In the genomic region with DNA sequence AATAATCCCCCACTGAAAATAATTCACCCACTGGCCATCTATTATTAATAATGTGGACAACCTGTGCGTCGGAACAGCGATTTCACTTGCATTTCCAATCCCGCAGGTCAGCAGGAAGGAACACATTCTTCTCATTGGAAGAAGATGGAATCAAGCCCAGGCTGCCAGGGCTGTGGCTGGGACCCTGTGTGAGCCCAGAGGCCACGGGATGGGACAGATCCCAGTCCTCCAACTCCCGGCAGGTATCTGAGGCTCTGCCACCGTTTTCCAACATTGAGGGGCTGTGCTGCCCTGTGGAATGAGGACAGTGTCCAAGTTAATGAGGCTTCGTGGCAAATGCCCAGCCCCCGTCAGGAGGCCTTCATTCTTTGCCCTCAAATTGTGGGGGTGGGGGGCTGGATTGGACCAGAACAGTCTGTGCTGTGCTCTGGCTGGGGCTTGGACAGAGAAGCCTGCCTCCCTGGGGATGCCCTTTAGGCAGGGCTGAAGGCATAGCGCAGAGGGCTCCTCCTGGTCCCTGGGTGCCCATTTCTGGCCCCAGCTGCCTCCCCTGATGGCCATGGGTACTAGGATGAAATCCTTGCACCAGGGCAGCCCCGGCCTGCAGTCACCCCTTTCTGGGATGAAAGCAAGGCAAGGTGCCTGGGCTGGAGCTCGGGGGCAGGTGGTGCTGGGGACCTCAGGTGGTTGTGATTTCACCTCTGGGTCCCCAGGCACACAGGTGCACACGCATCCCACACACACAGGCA, we compare ENCODE assay signal across 19 cellular contexts.
DNase-seq lines count a peak whose midpoint lies in the region; ATAC-seq and TF ChIP-seq lines count a peak whose summit lies in the region.
"Had no signal": no experiment of that assay in that cellular context is flagged by ENCODE, and none has a peak within 500 bp of the region (broad histone marks: within the 10 kb centered on the region; RNA-seq: fewer than 3 reads in every experiment).

No MANE protein-coding gene starts in this region.

- H2AFZ ChIP-seq in Loucy (ENCODE audit: low read length) (no peak overlapping the region), neuronal stem cell (ENCODE audit: low read length) (no peak overlapping the region)
- H2AFZ ChIP-seq: GM23338 had no signal

- peak overlapping the region in 2 of 10 experiments; percentile 17 to 20; a peak in 3 of 20 replicates for H3K4me3 ChIP-seq in BLaER1 treated with 17β-estradiol and CSF1 and Interleukin-3, amounts not matched to agents 10 nM and 100 nM
- H3K4me3 ChIP-seq in Loucy (ENCODE audit: low read length, poor library complexity, severe bottlenecking) (peak overlapping the region; percentile 40), neuronal stem cell (ENCODE audit: low read length in 2 of 2) (no peak overlapping the region), aorta (ENCODE audit: low read length in 2 of 2) (no peak overlapping the region)
- H3K4me3 ChIP-seq: GM23338, K562 had no signal

- H2BK12ac ChIP-seq in neuronal stem cell (ENCODE audit: low read length), result no peak overlapping the region

- peak overlapping the region in 10 of 11 experiments; percentile 19 to 97 (median 84); a peak in 19 of 22 replicates for H3K4me2 ChIP-seq in BLaER1 treated with 17β-estradiol and CSF1 and Interleukin-3, amounts not matched to agents 10 nM and 100 nM
- H3K4me2 ChIP-seq in Loucy (ENCODE audit: low read depth, low read length, poor library complexity, severe bottlenecking), result peak overlapping the region; percentile 57
- H3K4me2 ChIP-seq in neuronal stem cell (ENCODE audit: insufficient read depth, low read length, poor library complexity, severe bottlenecking), result no peak overlapping the region
- H3K4me2 ChIP-seq: GM23338 had no signal

- ATAC-seq in GM21786 (IDR thresholded peaks at IDR 0.05; ENCODE audit: unreplicated experiment), result no peak
- no peak for ATAC-seq in aorta (ENCODE audit: low FRiP score)
- ATAC-seq in HG03460 (IDR thresholded peaks at IDR 0.05; ENCODE audit: unreplicated experiment), result no peak
- no peak for ATAC-seq in HG02759 (IDR thresholded peaks at IDR 0.05; ENCODE audit: unreplicated experiment)
- ATAC-seq: GM23338, HCT116, K562 had no signal

- H3K27me3 Mint-ChIP-seq in chondrocyte (ENCODE audit: low read depth), result peaks cover 22% of the 10 kb centered on the region

- H2BK120ac ChIP-seq in neuronal stem cell (ENCODE audit: low read depth, low read length), result no peak overlapping the region

- H3K9me3 ChIP-seq in BLaER1 treated with 17β-estradiol and CSF1 and Interleukin-3, amounts not matched to agents 10 nM and 100 nM (replicated peaks in 1 of 11), result no peaks in the 10 kb centered on the region
- no peaks in the 10 kb centered on the region for H3K9me3 ChIP-seq in Loucy (ENCODE audit: insufficient read depth, low read depth, low read length)
- H3K9me3 ChIP-seq in neuronal stem cell (replicated peaks in 1 of 2; ENCODE audit: control insufficient read depth in 2 of 2, insufficient read depth in 1 of 2, low read depth in 1 of 2, low read length in 2 of 2), result peaks cover 0 to 2% of the 10 kb centered on the region in 2 donors
- no peaks in the 10 kb centered on the region for H3K9me3 ChIP-seq in aorta (ENCODE audit: control insufficient read depth, low read length)

- peak overlapping the region; percentile 19 for H2BK15ac ChIP-seq in neuronal stem cell (ENCODE audit: low read length)

- H4K91ac ChIP-seq in neuronal stem cell (ENCODE audit: low read depth, low read length, poor library complexity), result no peak overlapping the region

- H3K4ac ChIP-seq in neuronal stem cell (ENCODE audit: low read length), result no peak overlapping the region

- H3K27ac Mint-ChIP-seq in chondrocyte (ENCODE audit: unreplicated experiment), result no peak overlapping the region
- H3K27ac Mint-ChIP-seq: B cell; CD4-positive, alpha-beta memory T cell; GM23338; HFFc6 had no signal

- no peak overlapping the region for H4K8ac ChIP-seq in neuronal stem cell (ENCODE audit: low read depth, low read length)

- no peak overlapping the region for H2BK5ac ChIP-seq in neuronal stem cell (ENCODE audit: low read length)

- no peaks in the 10 kb centered on the region for H3K9me3 Mint-ChIP-seq in chondrocyte (ENCODE audit: low read depth)
- H3K9me3 Mint-ChIP-seq: CD4-positive, alpha-beta memory T cell had no signal

- no peak overlapping the region for H3K18ac ChIP-seq in neuronal stem cell (ENCODE audit: low read length)

- no peak for TF ChIP-seq CTCF in Loucy (conservative IDR thresholded peaks at IDR 0.05; ENCODE audit: low read length)
- no peak for TF ChIP-seq CTCF in chondrocyte (IDR thresholded peaks at IDR 0.05)

- H3K79me1 ChIP-seq in neuronal stem cell (ENCODE audit: low read depth, low read length), result peaks cover 3% of the 10 kb centered on the region

- DNase-seq in chondrocyte (ENCODE audit: low spot score) (peak; percentile 72), neuronal stem cell (ENCODE audit: low spot score) (no peak), aorta (no peak)
- DNase-seq: CD4-positive, alpha-beta memory T cell; DMS153; DMS79; GDM1; H7; HFFc6 had no signal

- H3K36me3 ChIP-seq in BLaER1 treated with 17β-estradiol and CSF1 and Interleukin-3, amounts not matched to agents 10 nM and 100 nM, result no peaks in the 10 kb centered on the region
- H3K36me3 ChIP-seq in Loucy (ENCODE audit: insufficient read depth, low read length) (no peaks in the 10 kb centered on the region), neuronal stem cell (replicated peaks in 1 of 2; ENCODE audit: control insufficient read depth in 2 of 2, insufficient read depth in 2 of 2, low read length in 2 of 2) (no peaks in the 10 kb centered on the region), aorta (ENCODE audit: control insufficient read depth in 1 of 2, insufficient read depth in 2 of 2, low read length in 1 of 2) (no peaks in the 10 kb centered on the region)

- no CpG with 5 or more reads among the region's 13 CpGs for WGBS in neuronal stem cell (ENCODE audit: extremely low coverage in 2 of 2, insufficient read length in 2 of 2, insufficient replicate concordance in 1 of 2), 2 donors
- 60 to 61% methylated on average over 13 of the region's 13 CpGs for WGBS in aorta, 2 donors

- H3K9ac ChIP-seq in BLaER1 treated with 17β-estradiol and CSF1 and Interleukin-3, amounts not matched to agents 10 nM and 100 nM, result peak overlapping the region in 4 of 11 experiments; percentile 39 to 60 (median 50); a peak in 6 of 22 replicates
- H3K9ac ChIP-seq in Loucy (ENCODE audit: low read depth, low read length, poor library complexity, severe bottlenecking) (peak overlapping the region; percentile 52), neuronal stem cell (ENCODE audit: low read depth, low read length, poor library complexity) (peak overlapping the region; percentile 18)

- no peaks in the 10 kb centered on the region for H3K4me1 Mint-ChIP-seq in chondrocyte (ENCODE audit: low read depth)
- H3K4me1 Mint-ChIP-seq: B cell; CD4-positive, alpha-beta memory T cell had no signal

- peaks cover 0 to 57% (median 0%) of the 10 kb centered on the region in 11 experiments; a peak in 6 of 22 replicates for H4K20me1 ChIP-seq in BLaER1 treated with 17β-estradiol and CSF1 and Interleukin-3, amounts not matched to agents 10 nM and 100 nM
- no peaks in the 10 kb centered on the region for H4K20me1 ChIP-seq in Loucy (ENCODE audit: insufficient read depth, low read length, poor library complexity, severe bottlenecking)

- H3K79me2 ChIP-seq in Loucy (ENCODE audit: insufficient read depth, low read length), result no peaks in the 10 kb centered on the region

- H3K36me3 Mint-ChIP-seq in chondrocyte (ENCODE audit: low read depth), result no peaks in the 10 kb centered on the region
- H3K36me3 Mint-ChIP-seq: CD4-positive, alpha-beta memory T cell had no signal

- H3K4me3 Mint-ChIP-seq in chondrocyte (ENCODE audit: unreplicated experiment), result no peak overlapping the region
- H3K4me3 Mint-ChIP-seq: B cell; CD4-positive, alpha-beta memory T cell; GM23338; HFFc6 had no signal

- peak overlapping the region; percentile 63 for H3K14ac ChIP-seq in neuronal stem cell (ENCODE audit: low read length)

- no peaks in the 10 kb centered on the region for H3K9me2 ChIP-seq in Loucy (replicated peaks; ENCODE audit: low read depth, low read length)

- peak overlapping the region; percentile 3 for H3K23ac ChIP-seq in neuronal stem cell (ENCODE audit: low read depth, low read length, poor library complexity)

- peaks cover 10% of the 10 kb centered on the region; the same call in 1 of the 2 replicates for H3F3A ChIP-seq in Loucy (ENCODE audit: low read depth)

- peaks cover 40 to 100% (median 99%) of the 10 kb centered on the region in 10 experiments for H3K4me1 ChIP-seq in BLaER1 treated with 17β-estradiol and CSF1 and Interleukin-3, amounts not matched to agents 10 nM and 100 nM
- peaks cover 55% of the 10 kb centered on the region for H3K4me1 ChIP-seq in Loucy (ENCODE audit: insufficient read depth, low read length, poor library complexity, severe bottlenecking)
- H3K4me1 ChIP-seq in neuronal stem cell (ENCODE audit: control insufficient read depth in 2 of 2, insufficient read depth in 1 of 2, low read depth in 1 of 2, low read length in 2 of 2), result peaks cover 0 to 2% of the 10 kb centered on the region in 2 donors
- H3K4me1 ChIP-seq in aorta (ENCODE audit: control insufficient read depth in 1 of 2, insufficient read depth in 2 of 2, low read length in 2 of 2), result no peaks in the 10 kb centered on the region

- H3K27me3 ChIP-seq in BLaER1 treated with 17β-estradiol and CSF1 and Interleukin-3, amounts not matched to agents 10 nM and 100 nM, result peaks cover 0 to 65% (median 0%) of the 10 kb centered on the region in 11 experiments; a peak in 7 of 22 replicates
- H3K27me3 ChIP-seq in Loucy (ENCODE audit: insufficient read depth, low read length, poor library complexity, severe bottlenecking) (no peaks in the 10 kb centered on the region), neuronal stem cell (ENCODE audit: control insufficient read depth in 3 of 3, insufficient read depth in 3 of 3, low read depth in 1 of 3, low read length in 3 of 3) (peaks cover 0 to 6% (median 0%) of the 10 kb centered on the region in 3 experiments), aorta (ENCODE audit: control insufficient read depth in 1 of 2, insufficient read depth in 2 of 2, low read length in 1 of 2) (no peaks in the 10 kb centered on the region)

- intact Hi-C loops in aorta (cut with DNase I), result no loop called here

- no peak overlapping the region for H2AK5ac ChIP-seq in neuronal stem cell (ENCODE audit: low read depth, low read length)

- H3K27ac ChIP-seq in BLaER1 treated with 17β-estradiol and CSF1 and Interleukin-3, amounts not matched to agents 10 nM and 100 nM, result peak overlapping the region in 3 of 11 experiments; percentile 21 to 76 (median 73); a peak in 4 of 22 replicates
- H3K27ac ChIP-seq in neuronal stem cell (replicated peaks; ENCODE audit: low read length), result no peak overlapping the region
- no peak overlapping the region for H3K27ac ChIP-seq in aorta (ENCODE audit: low read depth in 1 of 2, low read length in 2 of 2)
- H3K27ac ChIP-seq: C4-2B had no signal
